Comparison of ENCODE assay signal across 9 cellular contexts in genomic region chr22:17999851-18000250, GRCh38. TPM values are rescaled to one million over a fixed set of nuclear protein-coding genes. Genes with fewer than 3 reads are reported as not detected.
A peak's percentile ranks its signal among the peaks of the same experiment; 100 is the strongest.
DNase-seq lines count a peak whose midpoint lies in the region; ATAC-seq, FAIRE-seq and TF ChIP-seq lines count a peak whose summit lies in the region.
"Had no signal": no experiment of that assay in that cellular context is flagged by ENCODE, and none has a peak within 500 bp of the region (broad histone marks: within the 10 kb centered on the region; RNA-seq: fewer than 3 reads in every experiment).

No MANE protein-coding gene starts in this region.

- TF ChIP-seq EP300 in HepG2 (IDR thresholded peaks at IDR 0.05; ENCODE audit: low read depth in 2 of 2, low read length in 2 of 2) (no peak), HepG2 (CRISPR knock-in tag; IDR thresholded peaks at IDR 0.05; ENCODE audit: borderline replicate concordance) (no peak), transverse colon (IDR thresholded peaks at IDR 0.05; ENCODE audit: low read depth) (no peak)

- in situ Hi-C loops in HepG2 (cut with HindIII; ENCODE audit: extremely low pct_ligation_motif_present, low pct_unique_long_range_greater_than_20kb): loop anchor here (5.0 to 10.0 kb wide), 2 partner anchors 72 to 165 kb away; no protein-coding TSS in a partner anchor
- in situ Hi-C loops in transverse colon (cut with MboI; ENCODE audit: low pct_ligation_motif_present in 1 of 4, low pct_unique_long_range_greater_than_20kb in 1 of 4, low sequenced_read_pairs in 3 of 4): no loop called here

- H3K4me1 ChIP-seq in heart right ventricle (peaks cover 0 to 52% (median 25%) of the 10 kb centered on the region in 9 donors), HepG2 (ENCODE audit: insufficient read depth, low read length) (peaks cover 22% of the 10 kb centered on the region), transverse colon (peaks cover 12 to 41% (median 30%) of the 10 kb centered on the region in 4 donors)

- H3K79me2 ChIP-seq in HepG2 (ENCODE audit: insufficient read depth, low read length): peaks cover 34% of the 10 kb centered on the region

- H2AFZ ChIP-seq in HepG2 (ENCODE audit: low read length): no peak overlapping the region

- FAIRE-seq in HepG2 (lab: Jason Lieb, UNC): no peak

- peak overlapping the region; percentile 91; the same call in 1 of the 2 replicates for H3K9ac ChIP-seq in HepG2 (ENCODE audit: insufficient read depth, low read depth, low read length)

- TF ChIP-seq POLR2A in HepG2 (IDR thresholded peaks at IDR 0.05; ENCODE audit: insufficient read depth in 1 of 2, low read depth in 2 of 2, low read length in 2 of 2): no peak
- TF ChIP-seq POLR2A in transverse colon (IDR thresholded peaks at IDR 0.05): no peak

- POLR2A ChIA-PET in HepG2 (lab: Yijun Ruan, JAX): interaction anchor here (2.0 to 2.7 kb wide), 2 partner anchors 61 to 77 kb away, joined by 7 to 15 read pairs; partner anchors contain the start of gene PEX26

- H3K27me3 Mint-ChIP-seq in activated naive CD8-positive, alpha-beta T cell: no peaks in the 10 kb centered on the region

- peak overlapping the region; percentile 82 for H3K4me3 Mint-ChIP-seq in activated naive CD8-positive, alpha-beta T cell

- H3K4me1 Mint-ChIP-seq in activated naive CD8-positive, alpha-beta T cell (ENCODE audit: low read depth): peaks cover 45% of the 10 kb centered on the region

- no peaks in the 10 kb centered on the region; the same call in none of the 2 replicates for H4K20me1 ChIP-seq in HepG2 (ENCODE audit: insufficient read depth, low read length)

- DNase-seq in heart right ventricle (no peak), cardiac septum (ENCODE audit: low spot score) (no peak), HepG2 (ENCODE audit: low spot score) (no peak), transverse colon (no peak), DMS53 (lab: John Stamatoyannopoulos, UW) (no peak), HCEC 1CT (no peak), GOT3 (lab: John Stamatoyannopoulos, UW) (no peak)
- DNase-seq: WERI-Rb-1 had no signal

- H3K27ac Mint-ChIP-seq in activated naive CD8-positive, alpha-beta T cell: peak overlapping the region; percentile 18

- no peaks in the 10 kb centered on the region for H3K9me3 ChIP-seq in heart right ventricle
- H3K9me3 ChIP-seq in HepG2 (ENCODE audit: low read length): no peaks in the 10 kb centered on the region
- no peaks in the 10 kb centered on the region for H3K9me3 ChIP-seq in transverse colon

- no TSS peak for BruUV-seq in HepG2 (replicated peaks; lab: Mats Ljungman, UMichigan)

- H3K9me3 Mint-ChIP-seq in activated naive CD8-positive, alpha-beta T cell (ENCODE audit: low read depth): no peaks in the 10 kb centered on the region

- H3K36me3 Mint-ChIP-seq in activated naive CD8-positive, alpha-beta T cell: peaks cover 2% of the 10 kb centered on the region

- 61 to 63% methylated on average over 8 of the region's 8 CpGs for WGBS in heart right ventricle, 2 donors
- WGBS in HepG2 (ENCODE audit: low lambda C conversion rate): 33% methylated on average over 3 of the region's 8 CpGs
- WGBS in transverse colon (ENCODE audit: low coverage in 1 of 2), 2 donors: 46 to 52% methylated on average over 8 of the region's 8 CpGs

- intact Hi-C loops in heart right ventricle (cut with DNase I) (loop anchor here in 5 of 10 donors (2.0 to 10.0 kb wide), 7 partner anchors 25 to 108 kb away; partner anchors contain the start of genes PEX26 (in 3 of the 5) and MICAL3 (in 1 of the 5)), cardiac septum (cut with DNase I) (loop anchor here (2.0 to 5.0 kb wide), 2 partner anchors 77 to 78 kb away; partner anchors contain the start of gene PEX26), HepG2 (cut with micrococcal nuclease; ENCODE audit: unreplicated experiment) (loop anchor here (1.0 to 5.0 kb wide), 4 partner anchors 26 to 103 kb away; no protein-coding TSS in a partner anchor), transverse colon (cut with DNase I; ENCODE audit: low total_unique reads) (loop anchor here (2.0 kb wide), 2 partner anchors 77 to 89 kb away; partner anchors contain the start of gene PEX26)

- H3K27ac ChIP-seq in heart right ventricle (peak overlapping the region in 4 of 10 donors; percentile 85 to 98 (median 92)), HepG2 (ENCODE audit: extremely low read length, insufficient read depth, low read length) (no peak overlapping the region), transverse colon (peak overlapping the region in 3 of 4 donors; percentile 93 to 97 (median 96))
- H3K27ac ChIP-seq: WERI-Rb-1 had no signal

- CTCF ChIA-PET in HepG2 (lab: Yijun Ruan, JAX; ENCODE audit: low intra/inter-chr PET ratio, low total read pairs): no interaction called here

- peak overlapping the region in 8 of 10 donors; percentile 57 to 92 (median 83) for H3K4me3 ChIP-seq in heart right ventricle
- H3K4me3 ChIP-seq in HepG2 (replicated peaks in 1 of 3; ENCODE audit: insufficient read depth in 1 of 3, low read depth in 2 of 3, low read length in 3 of 3): peak overlapping the region; percentile 84 to 92 (median 86)
- H3K4me3 ChIP-seq in transverse colon: peak overlapping the region in 3 of 4 donors; percentile 69 to 93 (median 88)

- peak overlapping the region; percentile 92 for H3K4me2 ChIP-seq in HepG2 (ENCODE audit: low read depth, low read length)

- TF ChIP-seq CTCF in heart right ventricle (IDR thresholded peaks at IDR 0.05) (no peak), HepG2 (CRISPR knock-in tag; IDR thresholded peaks at IDR 0.05) (no peak), transverse colon (IDR thresholded peaks at IDR 0.05) (no peak)

- H3K36me3 ChIP-seq in heart right ventricle: no peaks in the 10 kb centered on the region
- no peaks in the 10 kb centered on the region for H3K36me3 ChIP-seq in HepG2 (replicated peaks in 1 of 2; ENCODE audit: control insufficient read depth in 1 of 2, insufficient read depth in 2 of 2, low read length in 2 of 2)
- H3K36me3 ChIP-seq in transverse colon: no peaks in the 10 kb centered on the region
- H3K36me3 ChIP-seq: WERI-Rb-1 had no signal

- peaks cover 0 to 12% (median 0%) of the 10 kb centered on the region in 7 donors for H3K27me3 ChIP-seq in heart right ventricle
- no peaks in the 10 kb centered on the region for H3K27me3 ChIP-seq in HepG2 (ENCODE audit: control insufficient read depth in 1 of 2, insufficient read depth in 2 of 2, low read length in 2 of 2)
- H3K27me3 ChIP-seq in transverse colon: no peaks in the 10 kb centered on the region

- ATAC-seq in heart right ventricle (no peak), HepG2 (no peak)

- no peak for TF ChIP-seq RAD21 in HepG2 (CRISPR knock-in tag; IDR thresholded peaks at IDR 0.05)

TF ChIP-seq in HepG2, 621 proteins besides CTCF, POLR2A, EP300 and RAD21:
- TF ChIP-seq ATM (IDR thresholded peaks at IDR 0.05; ENCODE audit: borderline replicate concordance): no peak
- 0 out of 2 replicates have a peak, but pooled peaks have one; percentile 3 for TF ChIP-seq ZNF362 (CRISPR knock-in tag; IDR thresholded peaks at IDR 0.05; ENCODE audit: borderline replicate concordance)
TF ChIP-seq in HepG2: peak in this region for 1.

RNA-seq across cellular contexts. Expression of gene MICAL3, which starts 24.5 kb away (rescaled TPM):
- total RNA-seq in heart right ventricle (100 to 1,000 TPM in 9 of 10 donors, 10 to 100 TPM in 1; 74.7 to 137 (median 112) TPM), cardiac septum (126 TPM), HepG2 (2016; rRNA removed; fragmentation: Illumina TruSeq; extraction: Trizol) (9.5 and 12.5 TPM in 2 replicates), transverse colon (100 to 1,000 TPM in 2 of 4 donors, 10 to 100 TPM in 2; 84.2 to 290 (median 151) TPM)
- polyA plus RNA-seq in heart right ventricle (10 to 100 TPM; 13.2 to 63.1 TPM), HepG2 (2011; rRNA removed) (5.3 and 5.6 TPM in 2 replicates)
- total RNA-seq in HepG2 (2016; cell fraction: cytosol; rRNA removed; fragmentation: Illumina TruSeq; extraction: Trizol; ENCODE audit: low read depth): 2.6 and 2.9 TPM in 2 replicates
- total RNA-seq in HepG2 (2016; cell fraction: insoluble cytoplasmic fraction; rRNA removed; fragmentation: Illumina TruSeq; extraction: Trizol): 8.6 and 11.9 TPM in 2 replicates
- 4.2 and 6.1 TPM in 2 replicates for total RNA-seq in HepG2 (2016; cell fraction: membrane; rRNA removed; fragmentation: Illumina TruSeq; extraction: Trizol)
- 31.3 and 35.0 TPM in 2 replicates for total RNA-seq in HepG2 (2016; cell fraction: nucleus; rRNA removed; fragmentation: Illumina TruSeq; extraction: Trizol)
- polyA plus RNA-seq in HepG2 (2011; cell fraction: cytosol; rRNA removed): 2.5 and 3.1 TPM in 2 replicates
- 32.9 and 43.0 TPM in 2 replicates for polyA plus RNA-seq in HepG2 (2011; cell fraction: nucleus; rRNA removed)
- 9.2 and 10.8 TPM in 2 replicates for polyA plus RNA-seq in HepG2 (2012)
- polyA plus RNA-seq in HepG2 (2016; cell fraction: cytosol; fragmentation: Illumina TruSeq; extraction: Trizol; ENCODE audit: low read depth): 0.59 and 1.1 TPM in 2 replicates
- 3.5 and 3.6 TPM in 2 replicates for polyA plus RNA-seq in HepG2 (2016; cell fraction: insoluble cytoplasmic fraction; fragmentation: Illumina TruSeq; extraction: Trizol; ENCODE audit: low read depth)
- 0.53 and 1.1 TPM in 2 replicates for polyA plus RNA-seq in HepG2 (2016; cell fraction: membrane; fragmentation: Illumina TruSeq; extraction: Trizol; ENCODE audit: low read depth)
- 34.4 and 36.4 TPM in 2 replicates for polyA plus RNA-seq in HepG2 (2016; cell fraction: nucleus; fragmentation: Illumina TruSeq; extraction: Trizol; ENCODE audit: insufficient read depth, low read depth)
- polyA minus RNA-seq in HepG2 (2011; rRNA and poly(A)+ RNA removed; ENCODE audit: low replicate concordance): 12.7 and 28.5 TPM in 2 replicates
- 3.7 and 4.4 TPM in 2 replicates for polyA minus RNA-seq in HepG2 (2011; cell fraction: cytosol; rRNA and poly(A)+ RNA removed)
- polyA minus RNA-seq in HepG2 (2011; cell fraction: nucleus; rRNA and poly(A)+ RNA removed): 28.5 and 33.0 TPM in 2 replicates
